Comparison of ENCODE assay signal across 20 cellular contexts in the genomic region with DNA sequence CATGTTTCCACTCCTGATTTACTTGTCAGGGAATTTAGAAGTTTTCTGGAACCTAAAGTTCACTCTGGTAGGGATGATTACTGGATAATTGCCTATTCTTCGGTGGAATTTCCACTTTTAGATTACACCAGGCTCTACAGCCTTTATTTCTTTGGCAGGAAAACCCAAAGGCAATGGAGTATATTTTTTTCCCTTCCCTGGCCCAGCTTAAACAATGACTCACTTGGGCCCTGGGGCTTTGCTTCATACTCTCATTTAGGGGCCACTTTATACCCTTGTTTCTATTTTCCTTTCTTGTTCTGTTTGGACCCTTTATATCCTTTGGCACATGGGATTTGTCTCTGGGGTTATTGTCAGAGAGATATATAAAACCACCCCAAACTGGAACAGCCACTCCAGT.
DNase-seq lines count a peak whose midpoint lies in the region; ATAC-seq and TF ChIP-seq lines count a peak whose summit lies in the region.
"Had no signal": no experiment of that assay in that cellular context is flagged by ENCODE, and none has a peak within 500 bp of the region (broad histone marks: within the 10 kb centered on the region; RNA-seq: fewer than 3 reads in every experiment).

No MANE protein-coding gene starts in this region.

- H4K8ac ChIP-seq in IMR-90 (ENCODE audit: low read depth in 2 of 2, low read length in 2 of 2), result no peak overlapping the region

- no peak for TF ChIP-seq CTCF in IMR-90 (conservative IDR thresholded peaks at IDR 0.05; ENCODE audit: low read depth, low read length)
- no peak for TF ChIP-seq CTCF in cardiac fibroblast (IDR thresholded peaks at IDR 0.05; ENCODE audit: low read depth, low read length)
- no peak for TF ChIP-seq CTCF in left ventricle myocardium inferior (IDR thresholded peaks at IDR 0.05; ENCODE audit: borderline replicate concordance)
- no peak for TF ChIP-seq CTCF in spleen (IDR thresholded peaks at IDR 0.05 in 8 of 11, conservative IDR thresholded peaks at IDR 0.05 in 3 of 11)
- TF ChIP-seq CTCF in neural progenitor cell (IDR thresholded peaks at IDR 0.05), result no peak

- H3K9me1 ChIP-seq in IMR-90 (ENCODE audit: insufficient read depth, low read length), result no peaks in the 10 kb centered on the region

- no peak overlapping the region for H2BK15ac ChIP-seq in IMR-90 (ENCODE audit: low read depth, low read length)

- TF ChIP-seq POLR2A in IMR-90 (IDR thresholded peaks at IDR 0.05; ENCODE audit: low read depth, low read length), result no peak
- TF ChIP-seq POLR2A in spleen (IDR thresholded peaks at IDR 0.05), result no peak

- no peak overlapping the region for H3K9ac ChIP-seq in IMR-90 (ENCODE audit: low read depth, low read length)
- no peak overlapping the region for H3K9ac ChIP-seq in neural progenitor cell

- H4K5ac ChIP-seq in IMR-90 (ENCODE audit: low read depth, low read length), result no peak overlapping the region

- intact Hi-C loops in IMR-90 (cut with micrococcal nuclease) (no loop called here), left ventricle myocardium inferior (cut with micrococcal nuclease) (no loop called here), spleen (cut with DNase I; ENCODE audit: low total_unique reads) (no loop called here)

- H3K56ac ChIP-seq in IMR-90 (ENCODE audit: extremely low read depth, insufficient read depth, low read length), result no peak overlapping the region

- ATAC-seq in IMR-90 (ENCODE audit: low read depth), result peak; percentile 75
- ATAC-seq: left lobe of liver; stimulated activated naive CD8-positive, alpha-beta T cell treated with anti-CD3 and anti-CD28 coated beads, Interleukin-15, Interleukin-2, amounts not matched to agents 100 U/mL and 50 U/mL, for 24 hours; T-helper 17 cell had no signal

- H3K4me3 Mint-ChIP-seq in neural progenitor cell, result no peak overlapping the region
- H3K4me3 Mint-ChIP-seq: T-helper 17 cell had no signal

- H3K4ac ChIP-seq in IMR-90 (ENCODE audit: low read depth, low read length), result no peak overlapping the region

- DNase-seq in IMR-90 (peak; percentile 51), cardiac fibroblast (ENCODE audit: low read depth in 2 of 2) (peak; percentile 51 to 84), left ventricle myocardium inferior (no peak), stromal cell of bone marrow (ENCODE audit: low read depth) (peak; percentile 83), spleen (no peak), NCI-H2171 treated with DMSO at 0.1 percent for 48 hours (lab: John Stamatoyannopoulos, UW) (no peak), neural progenitor cell (ENCODE audit: low spot score) (no peak)
- DNase-seq in activated T-cell treated with anti-CD3 and anti-CD28 coated beads, Interleukin-2, amount 50 U/mL, for 48 hours, result no peak
- DNase-seq: AML-193; anterior cingulate cortex; cortex of kidney; DND-41; NCI-H526; sigmoid colon; stimulated activated CD4-positive, alpha-beta T cell treated with anti-CD3 and anti-CD28 coated beads, Interleukin-2, amount 100 ng/mL, for 24 hours; stimulated activated naive CD8-positive, alpha-beta T cell treated with anti-CD3 and anti-CD28 coated beads, Interleukin-15, Interleukin-2, amounts not matched to agents 100 U/mL and 50 U/mL, for 24 hours; T-helper 17 cell; transverse colon had no signal

- H3K14ac ChIP-seq in IMR-90 (replicated peaks; ENCODE audit: low read depth, low read length), result no peak overlapping the region

- no peaks in the 10 kb centered on the region for H4K20me1 ChIP-seq in IMR-90 (ENCODE audit: insufficient read depth, low read length)
- no peaks in the 10 kb centered on the region for H4K20me1 ChIP-seq in neural progenitor cell (ENCODE audit: low read depth)

- H2BK5ac ChIP-seq in IMR-90 (ENCODE audit: low read depth, low read length, poor library complexity, severe bottlenecking), result no peak overlapping the region

- POLR2A ChIA-PET in IMR-90 (lab: Charles Lee; ENCODE audit: unreplicated experiment), result no interaction called here

- no CpG with 5 or more reads among the region's 1 CpG for WGBS in IMR-90 (ENCODE audit: extremely low coverage in 2 of 2, insufficient read length in 1 of 2), 2 experiments
- 74 to 87% (median 83%) methylated on average over 1 of the region's 1 CpG for WGBS in spleen, 5 donors

- no peak overlapping the region for H2BK120ac ChIP-seq in IMR-90 (ENCODE audit: low read depth, low read length)

- H3K9me3 ChIP-seq in IMR-90 (ENCODE audit: control insufficient read depth, insufficient read depth, low read length) (no peaks in the 10 kb centered on the region), left ventricle myocardium inferior (replicated peaks) (no peaks in the 10 kb centered on the region), spleen (no peaks in the 10 kb centered on the region), neural progenitor cell (ENCODE audit: low read depth) (no peaks in the 10 kb centered on the region)
- H3K9me3 ChIP-seq: sigmoid colon, transverse colon had no signal

- no peaks in the 10 kb centered on the region for H3K79me1 ChIP-seq in IMR-90 (ENCODE audit: low read depth in 1 of 2, low read length in 2 of 2)

- CTCF ChIA-PET in IMR-90 (lab: Yijun Ruan, JAX), result no interaction called here

- peaks cover 8% of the 10 kb centered on the region for H3K4me1 ChIP-seq in IMR-90 (ENCODE audit: control insufficient read depth, insufficient read depth, low read length)
- peaks cover 6% of the 10 kb centered on the region for H3K4me1 ChIP-seq in left ventricle myocardium inferior
- H3K4me1 ChIP-seq in spleen, result no peaks in the 10 kb centered on the region
- no peaks in the 10 kb centered on the region for H3K4me1 ChIP-seq in neural progenitor cell
- H3K4me1 ChIP-seq: transverse colon had no signal

- H3K4me2 ChIP-seq in IMR-90 (ENCODE audit: low read depth, low read length) (no peak overlapping the region), neural progenitor cell (no peak overlapping the region)

- no peak overlapping the region for H2AK5ac ChIP-seq in IMR-90 (ENCODE audit: low read depth, low read length)

- H4K91ac ChIP-seq in IMR-90 (ENCODE audit: insufficient read depth, low read depth, low read length), result no peak overlapping the region

- no peak overlapping the region for H3K18ac ChIP-seq in IMR-90 (ENCODE audit: low read depth, low read length)

- no TSS peak for BruUV-seq in IMR-90 (replicated peaks; lab: Mats Ljungman, UMichigan)

- TF ChIP-seq RAD21 in IMR-90 (IDR thresholded peaks at IDR 0.05; ENCODE audit: low read length), result no peak

- in situ Hi-C loops in IMR-90 (cut with MboI; ENCODE audit: low sequenced_read_pairs), result no loop called here

- dilution Hi-C loops in IMR-90 (cut with HindIII; ENCODE audit: low sequenced_read_pairs, unreplicated experiment), result no loop called here

- H3K4me1 Mint-ChIP-seq in neural progenitor cell, result peaks cover 7% of the 10 kb centered on the region

- H3K36me3 Mint-ChIP-seq in neural progenitor cell, result peaks cover 16% of the 10 kb centered on the region

- no peaks in the 10 kb centered on the region for H3K36me3 ChIP-seq in IMR-90 (ENCODE audit: control insufficient read depth, insufficient read depth, low read length)
- no peaks in the 10 kb centered on the region for H3K36me3 ChIP-seq in left ventricle myocardium inferior
- H3K36me3 ChIP-seq in spleen, result peaks cover 0 to 11% (median 0%) of the 10 kb centered on the region in 6 donors
- no peaks in the 10 kb centered on the region for H3K36me3 ChIP-seq in neural progenitor cell
- H3K36me3 ChIP-seq: sigmoid colon, transverse colon had no signal

- H3K4me3 ChIP-seq in IMR-90 (ENCODE audit: insufficient read depth, low read depth, low read length) (no peak overlapping the region), cardiac fibroblast (replicated peaks in 1 of 2; ENCODE audit: low read depth in 2 of 2, low read length in 2 of 2) (no peak overlapping the region), left ventricle myocardium inferior (no peak overlapping the region), spleen (no peak overlapping the region), neural progenitor cell (no peak overlapping the region)
- H3K4me3 ChIP-seq: sigmoid colon, transverse colon had no signal

- H3K27me3 Mint-ChIP-seq in neural progenitor cell (ENCODE audit: insufficient read depth, low read depth), result no peaks in the 10 kb centered on the region
- H3K27me3 Mint-ChIP-seq: T-helper 17 cell had no signal

- H3K27ac ChIP-seq in IMR-90 (ENCODE audit: insufficient read depth, low read length) (no peak overlapping the region), left ventricle myocardium inferior (replicated peaks) (peak overlapping the region; percentile 7), spleen (no peak overlapping the region), neural progenitor cell (no peak overlapping the region)
- H3K27ac ChIP-seq: VCaP had no signal

- no peaks in the 10 kb centered on the region for H3K9me3 Mint-ChIP-seq in neural progenitor cell

- no peak overlapping the region for H2BK20ac ChIP-seq in IMR-90 (ENCODE audit: low read depth, low read length)

- H3K79me2 ChIP-seq in neural progenitor cell (ENCODE audit: low read depth), result no peaks in the 10 kb centered on the region

- H3K23ac ChIP-seq in IMR-90 (ENCODE audit: low read depth, low read length), result no peak overlapping the region

- H3K27ac Mint-ChIP-seq in neural progenitor cell, result no peak overlapping the region
- H3K27ac Mint-ChIP-seq: T-helper 17 cell had no signal

- H2AFZ ChIP-seq in IMR-90 (replicated peaks; ENCODE audit: low read length, poor library complexity) (no peak overlapping the region), neural progenitor cell (replicated peaks) (no peak overlapping the region)

- H2AK9ac ChIP-seq in IMR-90 (replicated peaks; ENCODE audit: low read depth, low read length, poor library complexity), result no peak overlapping the region

- H3F3A ChIP-seq in neural progenitor cell (ENCODE audit: low read depth), result no peaks in the 10 kb centered on the region

- no peaks in the 10 kb centered on the region for H3K27me3 ChIP-seq in IMR-90 (ENCODE audit: control insufficient read depth, insufficient read depth, low read length)
- H3K27me3 ChIP-seq in left ventricle myocardium inferior (ENCODE audit: low read depth), result no peaks in the 10 kb centered on the region
- no peaks in the 10 kb centered on the region for H3K27me3 ChIP-seq in spleen (replicated peaks in 1 of 7)
- no peaks in the 10 kb centered on the region for H3K27me3 ChIP-seq in neural progenitor cell
- H3K27me3 ChIP-seq: sigmoid colon, transverse colon had no signal

TF ChIP-seq in IMR-90, 13 proteins besides CTCF, POLR2A, EP300 and RAD21 (continues in another document):
- TF ChIP-seq MAFK (IDR thresholded peaks at IDR 0.05; ENCODE audit: low read depth, low read length) (no peak), CHD1 (IDR thresholded peaks at IDR 0.05; ENCODE audit: low read depth, low read length) (no peak), MXI1 (IDR thresholded peaks at IDR 0.05; ENCODE audit: borderline replicate concordance, low read depth, low read length) (no peak), RCOR1 (IDR thresholded peaks at IDR 0.05; ENCODE audit: insufficient replicate concordance, low read length) (no peak), SMC3 (IDR thresholded peaks at IDR 0.05; ENCODE audit: low read depth, low read length) (no peak)

Comparison
In these comparisons a context has a peak if more than half of its experiments do, and no peak if none do; other contexts are left out.
1. DNase-seq: peak in IMR-90 (single experiment), cardiac fibroblast (2 of 2) and stromal cell of bone marrow (single experiment); none in left ventricle myocardium inferior (single experiment), activated T-cell treated with anti-CD3 and anti-CD28 coated beads, Interleukin-2, amount 50 U/mL, for 48 hours (0 of 2), spleen (single experiment), NCI-H2171 treated with DMSO at 0.1 percent for 48 hours (single experiment) and neural progenitor cell (single experiment).